Comparison of ENCODE assay signal across 1 cellular context in genomic region chr16:2671741-2672140, GRCh38.
TF ChIP-seq lines count a peak whose summit lies in the region.

No MANE protein-coding gene starts in this region.

TF ChIP-seq in IMR-90, 13 proteins besides CTCF, POLR2A, EP300 and RAD21 (continued from another document):
- no peak for TF ChIP-seq SMC3 (IDR thresholded peaks at IDR 0.05; ENCODE audit: low read depth, low read length)
- no peak for TF ChIP-seq NFE2L2 (IDR thresholded peaks at IDR 0.05; ENCODE audit: low read depth, low read length)
- TF ChIP-seq FOS (IDR thresholded peaks at IDR 0.05; ENCODE audit: low read depth, low read length), result no peak
- no peak for TF ChIP-seq CEBPB (IDR thresholded peaks at IDR 0.05; ENCODE audit: low read depth, low read length)
- TF ChIP-seq MXI1 (IDR thresholded peaks at IDR 0.05; ENCODE audit: borderline replicate concordance, low read depth, low read length), result no peak
- TF ChIP-seq RCOR1 (IDR thresholded peaks at IDR 0.05; ENCODE audit: insufficient replicate concordance, low read length), result no peak
- no peak for TF ChIP-seq BHLHE40 (IDR thresholded peaks at IDR 0.05; ENCODE audit: low read depth, low read length)
- no peak for TF ChIP-seq RFX5 (IDR thresholded peaks at IDR 0.05; ENCODE audit: low read depth, low read length)
